ENCODE assay signal across 1 cellular context in the genomic region with DNA sequence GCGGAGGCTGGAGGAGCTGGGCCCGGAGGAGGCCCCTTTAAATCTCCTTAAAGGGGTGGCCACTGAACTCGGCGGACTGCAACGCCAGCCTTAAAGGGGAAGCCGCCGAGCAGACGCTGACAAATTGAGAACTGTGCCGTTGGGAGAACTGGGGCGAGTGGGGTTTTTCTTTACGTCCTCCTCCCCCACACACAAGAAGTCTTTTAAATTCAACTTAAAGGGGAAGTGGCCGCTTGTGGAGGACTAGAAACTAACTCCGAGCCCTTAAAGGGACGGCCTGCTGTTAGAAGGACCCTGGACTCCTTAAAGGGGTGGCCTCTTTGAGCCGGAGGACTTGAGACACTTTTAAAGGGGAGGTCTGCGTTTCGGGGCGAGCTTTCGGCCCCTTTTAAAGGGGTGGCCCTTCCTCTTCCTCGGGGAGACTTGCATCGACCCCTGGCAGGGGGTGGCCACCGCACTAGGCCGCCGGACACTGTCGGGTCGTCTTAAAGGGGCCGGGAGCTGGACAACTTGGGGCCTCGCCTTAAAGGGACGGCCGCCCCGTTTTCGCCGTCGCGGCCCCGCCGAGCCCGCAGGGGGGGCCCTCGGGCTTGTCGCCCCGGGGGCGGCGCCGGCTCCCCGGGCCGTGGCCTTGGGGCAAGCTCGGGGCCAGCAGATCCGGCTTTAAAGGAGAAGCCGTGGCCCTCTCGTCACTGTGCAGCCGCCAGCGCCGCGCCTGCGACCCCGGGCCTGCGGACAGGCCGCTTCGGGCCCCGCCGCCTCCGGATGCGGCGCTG.
TF ChIP-seq lines count a peak whose summit lies in the region.

No MANE protein-coding gene starts in this region.

TF ChIP-seq in HEK293, 187 proteins besides CTCF, POLR2A, EP300 and RAD21 (continued from another document and continues in another):
- TF ChIP-seq ZNF324 (tag by site-specific recombination; IDR thresholded peaks at IDR 0.05) = 0 out of 2 replicates have a peak, but pooled peaks have one; percentile 12
- TF ChIP-seq ZNF76 (tag by site-specific recombination; IDR thresholded peaks at IDR 0.05; ENCODE audit: borderline replicate concordance, low read depth) = no peak
- TF ChIP-seq ZNF830 (tag by site-specific recombination; IDR thresholded peaks at IDR 0.05; ENCODE audit: low read depth) = no peak
- TF ChIP-seq ZNF510 (tag by site-specific recombination; IDR thresholded peaks at IDR 0.05; ENCODE audit: insufficient replicate concordance) = no peak
- TF ChIP-seq, protein P1, sequence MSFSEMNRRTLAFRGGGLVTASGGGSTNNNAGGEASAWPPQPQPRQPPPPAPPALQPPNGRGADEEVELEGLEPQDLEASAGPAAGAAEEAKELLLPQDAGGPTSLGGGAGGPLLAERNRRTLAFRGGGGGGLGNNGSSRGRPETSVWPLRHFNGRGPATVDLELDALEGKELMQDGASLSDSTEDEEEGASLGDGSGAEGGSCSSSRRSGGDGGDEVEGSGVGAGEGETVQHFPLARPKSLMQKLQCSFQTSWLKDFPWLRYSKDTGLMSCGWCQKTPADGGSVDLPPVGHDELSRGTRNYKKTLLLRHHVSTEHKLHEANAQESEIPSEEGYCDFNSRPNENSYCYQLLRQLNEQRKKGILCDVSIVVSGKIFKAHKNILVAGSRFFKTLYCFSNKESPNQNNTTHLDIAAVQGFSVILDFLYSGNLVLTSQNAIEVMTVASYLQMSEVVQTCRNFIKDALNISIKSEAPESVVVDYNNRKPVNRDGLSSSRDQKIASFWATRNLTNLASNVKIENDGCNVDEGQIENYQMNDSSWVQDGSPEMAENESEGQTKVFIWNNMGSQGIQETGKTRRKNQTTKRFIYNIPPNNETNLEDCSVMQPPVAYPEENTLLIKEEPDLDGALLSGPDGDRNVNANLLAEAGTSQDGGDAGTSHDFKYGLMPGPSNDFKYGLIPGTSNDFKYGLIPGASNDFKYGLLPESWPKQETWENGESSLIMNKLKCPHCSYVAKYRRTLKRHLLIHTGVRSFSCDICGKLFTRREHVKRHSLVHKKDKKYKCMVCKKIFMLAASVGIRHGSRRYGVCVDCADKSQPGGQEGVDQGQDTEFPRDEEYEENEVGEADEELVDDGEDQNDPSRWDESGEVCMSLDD (tag by site-specific recombination; IDR thresholded peaks at IDR 0.05) = peak; percentile 60; the same call in 1 of the 2 replicates
- peak; percentile 86 for TF ChIP-seq ZSCAN30 (tag by site-specific recombination; IDR thresholded peaks at IDR 0.05)
- TF ChIP-seq, protein P2, sequence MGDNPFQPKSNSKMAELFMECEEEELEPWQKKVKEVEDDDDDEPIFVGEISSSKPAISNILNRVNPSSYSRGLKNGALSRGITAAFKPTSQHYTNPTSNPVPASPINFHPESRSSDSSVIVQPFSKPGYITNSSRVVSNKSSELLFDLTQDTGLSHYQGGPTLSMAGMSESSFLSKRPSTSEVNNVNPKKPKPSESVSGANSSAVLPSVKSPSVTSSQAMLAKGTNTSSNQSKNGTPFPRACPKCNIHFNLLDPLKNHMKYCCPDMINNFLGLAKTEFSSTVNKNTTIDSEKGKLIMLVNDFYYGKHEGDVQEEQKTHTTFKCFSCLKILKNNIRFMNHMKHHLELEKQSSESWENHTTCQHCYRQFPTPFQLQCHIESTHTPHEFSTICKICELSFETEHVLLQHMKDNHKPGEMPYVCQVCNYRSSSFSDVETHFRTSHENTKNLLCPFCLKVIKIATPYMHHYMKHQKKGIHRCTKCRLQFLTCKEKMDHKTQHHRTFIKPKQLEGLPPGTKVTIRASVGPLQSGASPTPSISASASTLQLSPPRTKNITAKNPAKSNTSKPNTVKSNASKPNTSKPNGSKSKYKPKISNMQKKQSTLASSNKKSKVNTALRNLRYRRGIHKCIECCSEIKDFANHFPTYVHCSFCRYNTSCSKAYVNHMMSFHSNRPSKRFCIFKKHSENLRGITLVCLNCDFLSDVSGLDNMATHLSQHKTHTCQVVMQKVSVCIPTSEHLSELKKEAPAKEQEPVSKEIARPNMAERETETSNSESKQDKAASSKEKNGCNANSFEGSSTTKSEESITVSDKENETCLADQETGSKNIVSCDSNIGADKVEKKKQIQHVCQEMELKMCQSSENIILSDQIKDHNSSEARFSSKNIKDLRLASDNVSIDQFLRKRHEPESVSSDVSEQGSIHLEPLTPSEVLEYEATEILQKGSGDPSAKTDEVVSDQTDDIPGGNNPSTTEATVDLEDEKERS (tag by site-specific recombination; IDR thresholded peaks at IDR 0.05) = no peak
- 0 out of 2 replicates have a peak, but pooled peaks have one; percentile 12 for TF ChIP-seq IKZF3 (tag by site-specific recombination; IDR thresholded peaks at IDR 0.05)
- no peak for TF ChIP-seq HOXA7 (CRISPR knock-in tag; IDR thresholded peaks at IDR 0.05; ENCODE audit: borderline replicate concordance)
- TF ChIP-seq ZNF792 (tag by site-specific recombination; IDR thresholded peaks at IDR 0.05) = no peak
- TF ChIP-seq, protein P3, sequence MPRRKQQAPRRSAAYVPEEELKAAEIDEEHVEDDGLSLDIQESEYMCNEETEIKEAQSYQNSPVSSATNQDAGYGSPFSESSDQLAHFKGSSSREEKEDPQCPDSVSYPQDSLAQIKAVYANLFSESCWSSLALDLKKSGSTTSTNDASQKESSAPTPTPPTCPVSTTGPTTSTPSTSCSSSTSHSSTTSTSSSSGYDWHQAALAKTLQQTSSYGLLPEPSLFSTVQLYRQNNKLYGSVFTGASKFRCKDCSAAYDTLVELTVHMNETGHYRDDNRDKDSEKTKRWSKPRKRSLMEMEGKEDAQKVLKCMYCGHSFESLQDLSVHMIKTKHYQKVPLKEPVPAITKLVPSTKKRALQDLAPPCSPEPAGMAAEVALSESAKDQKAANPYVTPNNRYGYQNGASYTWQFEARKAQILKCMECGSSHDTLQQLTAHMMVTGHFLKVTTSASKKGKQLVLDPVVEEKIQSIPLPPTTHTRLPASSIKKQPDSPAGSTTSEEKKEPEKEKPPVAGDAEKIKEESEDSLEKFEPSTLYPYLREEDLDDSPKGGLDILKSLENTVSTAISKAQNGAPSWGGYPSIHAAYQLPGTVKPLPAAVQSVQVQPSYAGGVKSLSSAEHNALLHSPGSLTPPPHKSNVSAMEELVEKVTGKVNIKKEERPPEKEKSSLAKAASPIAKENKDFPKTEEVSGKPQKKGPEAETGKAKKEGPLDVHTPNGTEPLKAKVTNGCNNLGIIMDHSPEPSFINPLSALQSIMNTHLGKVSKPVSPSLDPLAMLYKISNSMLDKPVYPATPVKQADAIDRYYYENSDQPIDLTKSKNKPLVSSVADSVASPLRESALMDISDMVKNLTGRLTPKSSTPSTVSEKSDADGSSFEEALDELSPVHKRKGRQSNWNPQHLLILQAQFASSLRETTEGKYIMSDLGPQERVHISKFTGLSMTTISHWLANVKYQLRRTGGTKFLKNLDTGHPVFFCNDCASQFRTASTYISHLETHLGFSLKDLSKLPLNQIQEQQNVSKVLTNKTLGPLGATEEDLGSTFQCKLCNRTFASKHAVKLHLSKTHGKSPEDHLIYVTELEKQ (tag by site-specific recombination; IDR thresholded peaks at IDR 0.05; ENCODE audit: borderline replicate concordance) = no peak
- no peak for TF ChIP-seq ZNF529 (tag by site-specific recombination; IDR thresholded peaks at IDR 0.05; ENCODE audit: insufficient replicate concordance)
- no peak for TF ChIP-seq ZNF169 (tag by site-specific recombination; IDR thresholded peaks at IDR 0.05)
- peak; percentile 59 for TF ChIP-seq SP7 (tag by site-specific recombination; IDR thresholded peaks at IDR 0.05)
- TF ChIP-seq, protein P4, sequence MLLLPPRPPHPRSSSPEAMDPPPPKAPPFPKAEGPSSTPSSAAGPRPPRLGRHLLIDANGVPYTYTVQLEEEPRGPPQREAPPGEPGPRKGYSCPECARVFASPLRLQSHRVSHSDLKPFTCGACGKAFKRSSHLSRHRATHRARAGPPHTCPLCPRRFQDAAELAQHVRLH (tag by site-specific recombination; IDR thresholded peaks at IDR 0.05) = no peak
- TF ChIP-seq ZNF514 (tag by site-specific recombination; IDR thresholded peaks at IDR 0.05) = no peak
- TF ChIP-seq ZSCAN23 (tag by site-specific recombination; IDR thresholded peaks at IDR 0.05) = no peak
- TF ChIP-seq, protein P5, sequence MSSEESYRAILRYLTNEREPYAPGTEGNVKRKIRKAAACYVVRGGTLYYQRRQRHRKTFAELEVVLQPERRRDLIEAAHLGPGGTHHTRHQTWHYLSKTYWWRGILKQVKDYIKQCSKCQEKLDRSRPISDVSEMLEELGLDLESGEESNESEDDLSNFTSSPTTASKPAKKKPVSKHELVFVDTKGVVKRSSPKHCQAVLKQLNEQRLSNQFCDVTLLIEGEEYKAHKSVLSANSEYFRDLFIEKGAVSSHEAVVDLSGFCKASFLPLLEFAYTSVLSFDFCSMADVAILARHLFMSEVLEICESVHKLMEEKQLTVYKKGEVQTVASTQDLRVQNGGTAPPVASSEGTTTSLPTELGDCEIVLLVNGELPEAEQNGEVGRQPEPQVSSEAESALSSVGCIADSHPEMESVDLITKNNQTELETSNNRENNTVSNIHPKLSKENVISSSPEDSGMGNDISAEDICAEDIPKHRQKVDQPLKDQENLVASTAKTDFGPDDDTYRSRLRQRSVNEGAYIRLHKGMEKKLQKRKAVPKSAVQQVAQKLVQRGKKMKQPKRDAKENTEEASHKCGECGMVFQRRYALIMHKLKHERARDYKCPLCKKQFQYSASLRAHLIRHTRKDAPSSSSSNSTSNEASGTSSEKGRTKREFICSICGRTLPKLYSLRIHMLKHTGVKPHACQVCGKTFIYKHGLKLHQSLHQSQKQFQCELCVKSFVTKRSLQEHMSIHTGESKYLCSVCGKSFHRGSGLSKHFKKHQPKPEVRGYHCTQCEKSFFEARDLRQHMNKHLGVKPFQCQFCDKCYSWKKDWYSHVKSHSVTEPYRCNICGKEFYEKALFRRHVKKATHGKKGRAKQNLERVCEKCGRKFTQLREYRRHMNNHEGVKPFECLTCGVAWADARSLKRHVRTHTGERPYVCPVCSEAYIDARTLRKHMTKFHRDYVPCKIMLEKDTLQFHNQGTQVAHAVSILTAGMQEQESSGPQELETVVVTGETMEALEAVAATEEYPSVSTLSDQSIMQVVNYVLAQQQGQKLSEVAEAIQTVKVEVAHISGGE (tag by site-specific recombination; conservative IDR thresholded peaks at IDR 0.05; ENCODE audit: low read depth) = peak; percentile 40; the same call in 1 of the 2 replicates
- TF ChIP-seq ZNF571 (tag by site-specific recombination; IDR thresholded peaks at IDR 0.05) = no peak
- TF ChIP-seq KLF10 (tag by site-specific recombination; IDR thresholded peaks at IDR 0.05) = peak; percentile 55; the same call in 1 of the 2 replicates
- no peak for TF ChIP-seq ZNF214 (tag by site-specific recombination; IDR thresholded peaks at IDR 0.05; ENCODE audit: borderline replicate concordance)
- no peak for TF ChIP-seq ZNF354C (tag by site-specific recombination; IDR thresholded peaks at IDR 0.05; ENCODE audit: borderline replicate concordance, low read depth)
- TF ChIP-seq ZNF132 (tag by site-specific recombination; IDR thresholded peaks at IDR 0.05; ENCODE audit: borderline replicate concordance) = no peak
- TF ChIP-seq ZNF302 (tag by site-specific recombination; IDR thresholded peaks at IDR 0.05; ENCODE audit: low read depth) = no peak
- no peak for TF ChIP-seq ZNF266 (tag by site-specific recombination; IDR thresholded peaks at IDR 0.05; ENCODE audit: low read depth)
- TF ChIP-seq, protein P6, sequence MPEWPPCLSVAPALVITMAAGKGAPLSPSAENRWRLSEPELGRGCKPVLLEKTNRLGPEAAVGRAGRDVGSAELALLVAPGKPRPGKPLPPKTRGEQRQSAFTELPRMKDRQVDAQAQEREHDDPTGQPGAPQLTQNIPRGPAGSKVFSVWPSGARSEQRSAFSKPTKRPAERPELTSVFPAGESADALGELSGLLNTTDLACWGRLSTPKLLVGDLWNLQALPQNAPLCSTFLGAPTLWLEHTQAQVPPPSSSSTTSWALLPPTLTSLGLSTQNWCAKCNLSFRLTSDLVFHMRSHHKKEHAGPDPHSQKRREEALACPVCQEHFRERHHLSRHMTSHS (tag by site-specific recombination; IDR thresholded peaks at IDR 0.05) = no peak
- TF ChIP-seq RBAK (tag by site-specific recombination; IDR thresholded peaks at IDR 0.05) = no peak
- TF ChIP-seq ZNF843 (tag by site-specific recombination; IDR thresholded peaks at IDR 0.05) = no peak
- TF ChIP-seq WT1 (tag by site-specific recombination; IDR thresholded peaks at IDR 0.05) = no peak
- TF ChIP-seq KLF1 (tag by site-specific recombination; IDR thresholded peaks at IDR 0.05) = no peak
- no peak; the same call in 1 of the 2 replicates for TF ChIP-seq ZIC2 (tag by site-specific recombination; IDR thresholded peaks at IDR 0.05)
- TF ChIP-seq, protein P7, sequence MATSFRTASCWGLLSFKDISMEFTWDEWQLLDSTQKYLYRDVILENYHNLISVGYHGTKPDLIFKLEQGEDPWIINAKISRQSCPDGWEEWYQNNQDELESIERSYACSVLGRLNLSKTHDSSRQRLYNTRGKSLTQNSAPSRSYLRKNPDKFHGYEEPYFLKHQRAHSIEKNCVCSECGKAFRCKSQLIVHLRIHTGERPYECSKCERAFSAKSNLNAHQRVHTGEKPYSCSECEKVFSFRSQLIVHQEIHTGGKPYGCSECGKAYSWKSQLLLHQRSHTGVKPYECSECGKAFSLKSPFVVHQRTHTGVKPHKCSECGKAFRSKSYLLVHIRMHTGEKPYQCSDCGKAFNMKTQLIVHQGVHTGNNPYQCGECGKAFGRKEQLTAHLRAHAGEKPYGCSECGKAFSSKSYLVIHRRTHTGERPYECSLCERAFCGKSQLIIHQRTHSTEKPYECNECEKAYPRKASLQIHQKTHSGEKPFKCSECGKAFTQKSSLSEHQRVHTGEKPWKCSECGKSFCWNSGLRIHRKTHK (tag by site-specific recombination; IDR thresholded peaks at IDR 0.05) = no peak
- no peak for TF ChIP-seq SP3 (tag by site-specific recombination; IDR thresholded peaks at IDR 0.05)
- peak; percentile 87; the same call in 1 of the 2 replicates for TF ChIP-seq ZNF660 (tag by site-specific recombination; IDR thresholded peaks at IDR 0.05)
- no peak for TF ChIP-seq ZFP3 (tag by site-specific recombination; IDR thresholded peaks at IDR 0.05; ENCODE audit: low read depth)
- 0 out of 2 replicates have a peak, but pooled peaks have one; percentile 17 for TF ChIP-seq ZNF24 (tag by site-specific recombination; IDR thresholded peaks at IDR 0.05)
- TF ChIP-seq REPIN1 (tag by site-specific recombination; IDR thresholded peaks at IDR 0.05; ENCODE audit: low read depth) = no peak
- TF ChIP-seq ZNF292 (tag by site-specific recombination; IDR thresholded peaks at IDR 0.05; ENCODE audit: borderline replicate concordance, low read depth) = no peak
- TF ChIP-seq ZNF610 (tag by site-specific recombination; IDR thresholded peaks at IDR 0.05; ENCODE audit: borderline replicate concordance) = no peak
- TF ChIP-seq ZNF837 (tag by site-specific recombination; IDR thresholded peaks at IDR 0.05) = no peak
- peak; percentile 33; the same call in 1 of the 2 replicates for TF ChIP-seq ZBTB20 (tag by site-specific recombination; IDR thresholded peaks at IDR 0.05)
- TF ChIP-seq ZNF391 (tag by site-specific recombination; IDR thresholded peaks at IDR 0.05; ENCODE audit: borderline replicate concordance, low read depth) = peak; percentile 65; the same call in 1 of the 2 replicates
